19 cellular contexts compared by ENCODE assay signal in genomic region chr16:48523415-48524204, GRCh38.
DNase-seq lines count a peak whose midpoint lies in the region; ATAC-seq, FAIRE-seq and TF ChIP-seq lines count a peak whose summit lies in the region.
"Had no signal": no experiment of that assay in that cellular context is flagged by ENCODE, and none has a peak within 500 bp of the region (broad histone marks: within the 10 kb centered on the region; RNA-seq: fewer than 3 reads in every experiment).

No MANE protein-coding gene starts in this region.

- in situ Hi-C loops in HepG2 (cut with HindIII; ENCODE audit: extremely low pct_ligation_motif_present, low pct_unique_long_range_greater_than_20kb), result no loop called here

- H3K4me3 Mint-ChIP-seq in immature natural killer cell, result peak overlapping the region in 4 of 5 donors; percentile 13 to 66 (median 50)
- no peak overlapping the region for H3K4me3 Mint-ChIP-seq in stimulated activated memory B cell treated with anti-CD40 and anti-IgM and Interleukin-4, amounts not matched to agents 10 μg/mL and 1 μg/mL and 100 μg/mL, for 72 hours
- no peak overlapping the region for H3K4me3 Mint-ChIP-seq in activated naive CD8-positive, alpha-beta T cell treated with anti-CD3 and anti-CD28 coated beads for 36 hours
- H3K4me3 Mint-ChIP-seq: B cell; CD4-positive, alpha-beta T cell; GM23338; H9 had no signal

- H4K91ac ChIP-seq in trophoblast cell (ENCODE audit: low read depth, low read length), result peak overlapping the region; percentile 37

- H3K9ac ChIP-seq in HepG2 (ENCODE audit: insufficient read depth, low read depth, low read length), result no peak overlapping the region
- H3K9ac ChIP-seq in trophoblast cell (ENCODE audit: low read length), result no peak overlapping the region

- H3K27ac ChIP-seq in HepG2 (ENCODE audit: extremely low read length, insufficient read depth, low read length) (no peak overlapping the region), right lobe of liver (peak overlapping the region in 1 of 3 donors; percentile 3), trophoblast cell (ENCODE audit: low read depth, low read length) (no peak overlapping the region)

- no peak for TF ChIP-seq RAD21 in HepG2 (CRISPR knock-in tag; IDR thresholded peaks at IDR 0.05)

- POLR2A ChIA-PET in HepG2 (lab: Yijun Ruan, JAX), result interaction anchor here (1.2 to 3.3 kb wide), 3 partner anchors 136 to 139 kb away, joined by 3 to 15 read pairs (median 3); partner anchors contain the start of gene SIAH1

- 56% methylated on average over 12 of the region's 13 CpGs for WGBS in HepG2 (ENCODE audit: low lambda C conversion rate)
- 80% methylated on average over 1 of the region's 13 CpGs for WGBS in right lobe of liver (ENCODE audit: insufficient coverage, low coverage, low lambda C conversion rate, missing lambda C conversion rate)
- WGBS in trophoblast cell (ENCODE audit: extremely low coverage, insufficient coverage, insufficient read length), result no CpG with 5 or more reads among the region's 13 CpGs

- no peak overlapping the region for H2AFZ ChIP-seq in HepG2 (ENCODE audit: low read length)
- H2AFZ ChIP-seq in trophoblast cell (ENCODE audit: insufficient read depth, low read length, poor library complexity), result no peak overlapping the region
- H2AFZ ChIP-seq: GM23338 had no signal

- BruUV-seq in HepG2 (replicated peaks; lab: Mats Ljungman, UMichigan), result no TSS peak

- ATAC-seq in HepG2 (no peak), right lobe of liver (no peak), GM21717 (IDR thresholded peaks at IDR 0.05; ENCODE audit: unreplicated experiment) (no peak)
- ATAC-seq in stimulated activated memory B cell treated with anti-CD40 and anti-IgM and Interleukin-4, amounts not matched to agents 10 μg/mL and 1 μg/mL and 100 μg/mL, for 72 hours, result no peak
- ATAC-seq: GM12878, GM23338 had no signal

- peaks cover 64% of the 10 kb centered on the region for H3K4me1 ChIP-seq in HepG2 (ENCODE audit: insufficient read depth, low read length)
- H3K4me1 ChIP-seq in right lobe of liver, result peaks cover 0 to 17% (median 8%) of the 10 kb centered on the region in 4 donors
- peaks cover 2 to 4% of the 10 kb centered on the region in 2 experiments for H3K4me1 ChIP-seq in trophoblast cell (ENCODE audit: control insufficient read depth in 1 of 2, insufficient read depth in 2 of 2, low read length in 2 of 2)

- H3K4me3 ChIP-seq in HepG2 (replicated peaks in 1 of 3; ENCODE audit: insufficient read depth in 1 of 3, low read depth in 2 of 3, low read length in 3 of 3), result no peak overlapping the region
- H3K4me3 ChIP-seq in right lobe of liver, result no peak overlapping the region
- H3K4me3 ChIP-seq in trophoblast cell (ENCODE audit: low read depth, low read length), result no peak overlapping the region
- H3K4me3 ChIP-seq: GM12878, GM23338 had no signal

- H2AK5ac ChIP-seq in trophoblast cell (ENCODE audit: low read length), result no peak overlapping the region

- no peak overlapping the region for H2BK5ac ChIP-seq in trophoblast cell (ENCODE audit: low read depth, low read length, poor library complexity)

- no peaks in the 10 kb centered on the region for H4K20me1 ChIP-seq in HepG2 (ENCODE audit: insufficient read depth, low read length)

- TF ChIP-seq POLR2A in HepG2 (IDR thresholded peaks at IDR 0.05; ENCODE audit: insufficient read depth in 1 of 2, low read depth in 2 of 2, low read length in 2 of 2), result no peak
- no peak for TF ChIP-seq POLR2A in right lobe of liver (IDR thresholded peaks at IDR 0.05)

- DNase-seq in HepG2 (ENCODE audit: low spot score) (no peak), right lobe of liver (no peak), immature natural killer cell (peak in 1 of 3 donors; percentile 15), trophoblast cell (no peak), Ammon's horn (ENCODE audit: low spot score) (no peak)
- DNase-seq in activated naive CD8-positive, alpha-beta T cell treated with anti-CD3 and anti-CD28 coated beads for 36 hours, result no peak
- DNase-seq: ACHN; C1 segment of cervical spinal cord; Calu3; CD4-positive, alpha-beta T cell; DMS79; H9 had no signal

- no peak overlapping the region for H3K18ac ChIP-seq in trophoblast cell (ENCODE audit: low read length)

- CTCF ChIA-PET in HepG2 (lab: Yijun Ruan, JAX; ENCODE audit: low intra/inter-chr PET ratio, low total read pairs), result no interaction called here

- peak overlapping the region in 5 of 6 donors; percentile 40 to 97 (median 48) for H3K27ac Mint-ChIP-seq in immature natural killer cell
- H3K27ac Mint-ChIP-seq in stimulated activated memory B cell treated with anti-CD40 and anti-IgM and Interleukin-4, amounts not matched to agents 10 μg/mL and 1 μg/mL and 100 μg/mL, for 72 hours, result peak overlapping the region; percentile 72
- no peak overlapping the region for H3K27ac Mint-ChIP-seq in activated naive CD8-positive, alpha-beta T cell treated with anti-CD3 and anti-CD28 coated beads for 36 hours
- H3K27ac Mint-ChIP-seq: CD4-positive, alpha-beta T cell; GM23338 had no signal

- H3K4me2 ChIP-seq in HepG2 (ENCODE audit: low read depth, low read length) (no peak overlapping the region), trophoblast cell (ENCODE audit: low read length) (no peak overlapping the region)
- H3K4me2 ChIP-seq: GM23338 had no signal

- H3K23ac ChIP-seq in trophoblast cell (ENCODE audit: low read length), result no peak overlapping the region

- H4K8ac ChIP-seq in trophoblast cell (ENCODE audit: low read depth, low read length), result no peak overlapping the region

- no peak overlapping the region for H2BK120ac ChIP-seq in trophoblast cell (ENCODE audit: insufficient read depth, low read length, poor library complexity)

- H3K27me3 Mint-ChIP-seq in immature natural killer cell (ENCODE audit: low read depth in 3 of 3), result peaks cover 0 to 3% (median 0%) of the 10 kb centered on the region in 3 donors
- H3K27me3 Mint-ChIP-seq in stimulated activated memory B cell treated with anti-CD40 and anti-IgM and Interleukin-4, amounts not matched to agents 10 μg/mL and 1 μg/mL and 100 μg/mL, for 72 hours, result no peaks in the 10 kb centered on the region
- H3K27me3 Mint-ChIP-seq in activated naive CD8-positive, alpha-beta T cell treated with anti-CD3 and anti-CD28 coated beads for 36 hours, result no peaks in the 10 kb centered on the region
- H3K27me3 Mint-ChIP-seq: B cell; CD4-positive, alpha-beta T cell had no signal

- H3K4me1 Mint-ChIP-seq in immature natural killer cell, result peaks cover 26 to 28% of the 10 kb centered on the region in 2 donors
- H3K4me1 Mint-ChIP-seq in stimulated activated memory B cell treated with anti-CD40 and anti-IgM and Interleukin-4, amounts not matched to agents 10 μg/mL and 1 μg/mL and 100 μg/mL, for 72 hours, result peaks cover 25% of the 10 kb centered on the region
- H3K4me1 Mint-ChIP-seq in activated naive CD8-positive, alpha-beta T cell treated with anti-CD3 and anti-CD28 coated beads for 36 hours, result peaks cover 5% of the 10 kb centered on the region

- no peak for FAIRE-seq in HepG2 (lab: Jason Lieb, UNC)
- FAIRE-seq: GM12878, GM18507, HTR-8/SVneo had no signal

- H3K79me2 ChIP-seq in HepG2 (ENCODE audit: insufficient read depth, low read length) (no peaks in the 10 kb centered on the region), trophoblast cell (ENCODE audit: control insufficient read depth, insufficient read depth, low read length, poor library complexity) (no peaks in the 10 kb centered on the region)

- H3K79me1 ChIP-seq in trophoblast cell (ENCODE audit: low read length), result no peaks in the 10 kb centered on the region

- no peaks in the 10 kb centered on the region for H3K36me3 Mint-ChIP-seq in immature natural killer cell
- no peaks in the 10 kb centered on the region for H3K36me3 Mint-ChIP-seq in stimulated activated memory B cell treated with anti-CD40 and anti-IgM and Interleukin-4, amounts not matched to agents 10 μg/mL and 1 μg/mL and 100 μg/mL, for 72 hours
- no peaks in the 10 kb centered on the region for H3K36me3 Mint-ChIP-seq in activated naive CD8-positive, alpha-beta T cell treated with anti-CD3 and anti-CD28 coated beads for 36 hours

- intact Hi-C loops in HepG2 (cut with micrococcal nuclease; ENCODE audit: unreplicated experiment), result no loop called here
- intact Hi-C loops in right lobe of liver (cut with DNase I), result no loop called here

- no peak for TF ChIP-seq EP300 in HepG2 (IDR thresholded peaks at IDR 0.05; ENCODE audit: low read depth in 2 of 2, low read length in 2 of 2)
- TF ChIP-seq EP300 in HepG2 (CRISPR knock-in tag; IDR thresholded peaks at IDR 0.05; ENCODE audit: borderline replicate concordance), result no peak

- H2BK12ac ChIP-seq in trophoblast cell (ENCODE audit: low read length), result no peak overlapping the region

- no peak overlapping the region for H3K14ac ChIP-seq in trophoblast cell (ENCODE audit: low read length)

- no peak overlapping the region for H3K4ac ChIP-seq in trophoblast cell (ENCODE audit: low read depth, low read length)

- H4K12ac ChIP-seq in trophoblast cell (ENCODE audit: low read depth, low read length), result no peak overlapping the region

- H3K27me3 ChIP-seq in HepG2 (ENCODE audit: control insufficient read depth in 1 of 2, insufficient read depth in 2 of 2, low read length in 2 of 2) (no peaks in the 10 kb centered on the region; a peak in 1 of 5 replicates), right lobe of liver (no peaks in the 10 kb centered on the region), trophoblast cell (ENCODE audit: insufficient read depth, low read length) (no peaks in the 10 kb centered on the region)

- no peaks in the 10 kb centered on the region for H3K9me3 Mint-ChIP-seq in immature natural killer cell
- no peaks in the 10 kb centered on the region for H3K9me3 Mint-ChIP-seq in stimulated activated memory B cell treated with anti-CD40 and anti-IgM and Interleukin-4, amounts not matched to agents 10 μg/mL and 1 μg/mL and 100 μg/mL, for 72 hours
- peaks cover 3% of the 10 kb centered on the region for H3K9me3 Mint-ChIP-seq in activated naive CD8-positive, alpha-beta T cell treated with anti-CD3 and anti-CD28 coated beads for 36 hours
- H3K9me3 Mint-ChIP-seq: CD4-positive, alpha-beta T cell; GM23338; H9 had no signal

- H3K36me3 ChIP-seq in HepG2 (replicated peaks in 1 of 2; ENCODE audit: control insufficient read depth in 1 of 2, insufficient read depth in 2 of 2, low read length in 2 of 2) (no peaks in the 10 kb centered on the region), right lobe of liver (no peaks in the 10 kb centered on the region), trophoblast cell (ENCODE audit: control insufficient read depth in 1 of 2, insufficient read depth in 2 of 2, low read length in 2 of 2) (no peaks in the 10 kb centered on the region)

- TF ChIP-seq CTCF in HepG2 (CRISPR knock-in tag; IDR thresholded peaks at IDR 0.05), result no peak
- TF ChIP-seq CTCF in right lobe of liver (IDR thresholded peaks at IDR 0.05), result no peak

- H3K9me3 ChIP-seq in HepG2 (ENCODE audit: low read length) (no peaks in the 10 kb centered on the region), right lobe of liver (no peaks in the 10 kb centered on the region), trophoblast cell (ENCODE audit: insufficient read depth, low read depth, low read length) (no peaks in the 10 kb centered on the region)

TF ChIP-seq in HepG2, 621 proteins besides CTCF, POLR2A, EP300 and RAD21 (continues in another document):
- TF ChIP-seq ZNF501 (CRISPR knock-in tag; IDR thresholded peaks at IDR 0.05) (0 out of 2 replicates have a peak, but pooled peaks have one; percentile 44), MIER2 (CRISPR knock-in tag; IDR thresholded peaks at IDR 0.05) (no peak), ZNF451 (CRISPR knock-in tag; IDR thresholded peaks at IDR 0.05) (0 out of 2 replicates have a peak, but pooled peaks have one; percentile 12)

Comparison
In these comparisons a context has a peak if more than half of its experiments do, and no peak if none do; other contexts are left out.
1. H3K4me3 Mint-ChIP-seq: peak in immature natural killer cell (4 of 5); none in stimulated activated memory B cell treated with anti-CD40 and anti-IgM and Interleukin-4, amounts not matched to agents 10 μg/mL and 1 μg/mL and 100 μg/mL, for 72 hours (single experiment) and activated naive CD8-positive, alpha-beta T cell treated with anti-CD3 and anti-CD28 coated beads for 36 hours (single experiment).